ENCODE assay signal across 1 cellular context in genomic region chr12:50111417-50111692, GRCh38.
TF ChIP-seq lines count a peak whose summit lies in the region.

No MANE protein-coding gene starts in this region.

TF ChIP-seq in SK-N-SH treated with all-trans-retinoic acid at 6 μM for 48 hours, 23 proteins besides CTCF, POLR2A, EP300 and RAD21 (continued from another document):
- TF ChIP-seq, protein P1, sequence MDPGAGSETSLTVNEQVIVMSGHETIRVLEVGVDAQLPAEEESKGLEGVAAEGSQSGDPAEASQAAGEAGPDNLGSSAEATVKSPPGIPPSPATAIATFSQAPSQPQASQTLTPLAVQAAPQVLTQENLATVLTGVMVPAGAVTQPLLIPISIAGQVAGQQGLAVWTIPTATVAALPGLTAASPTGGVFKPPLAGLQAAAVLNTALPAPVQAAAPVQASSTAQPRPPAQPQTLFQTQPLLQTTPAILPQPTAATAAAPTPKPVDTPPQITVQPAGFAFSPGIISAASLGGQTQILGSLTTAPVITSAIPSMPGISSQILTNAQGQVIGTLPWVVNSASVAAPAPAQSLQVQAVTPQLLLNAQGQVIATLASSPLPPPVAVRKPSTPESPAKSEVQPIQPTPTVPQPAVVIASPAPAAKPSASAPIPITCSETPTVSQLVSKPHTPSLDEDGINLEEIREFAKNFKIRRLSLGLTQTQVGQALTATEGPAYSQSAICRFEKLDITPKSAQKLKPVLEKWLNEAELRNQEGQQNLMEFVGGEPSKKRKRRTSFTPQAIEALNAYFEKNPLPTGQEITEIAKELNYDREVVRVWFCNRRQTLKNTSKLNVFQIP (CRISPR knock-in tag; IDR thresholded peaks at IDR 0.05; ENCODE audit: borderline replicate concordance, low read depth) = no peak
- TF ChIP-seq ZNF8 (CRISPR knock-in tag; IDR thresholded peaks at IDR 0.05) = no peak
